In genomic region chr5:156359452-156359851, GRCh38 we compare ENCODE assay signal across 16 cellular contexts. TPM values are rescaled to one million over a fixed set of nuclear protein-coding genes. Genes with fewer than 3 reads are reported as not detected.
DNase-seq lines count a peak whose midpoint lies in the region; ATAC-seq and TF ChIP-seq lines count a peak whose summit lies in the region.
"Had no signal": no experiment of that assay in that cellular context is flagged by ENCODE, and none has a peak within 500 bp of the region (broad histone marks: within the 10 kb centered on the region; RNA-seq: fewer than 3 reads in every experiment).

No MANE protein-coding gene starts in this region.

- H3K9ac ChIP-seq in fibroblast of lung (ENCODE audit: insufficient read depth, low read length), result no peak overlapping the region
- H3K9ac ChIP-seq: parathyroid adenoma had no signal

- H3K4me1 ChIP-seq in fibroblast of lung (ENCODE audit: control insufficient read depth, extremely low read depth, insufficient read depth, low read length), result peaks cover 3% of the 10 kb centered on the region
- H3K4me1 ChIP-seq: parathyroid adenoma had no signal

- no peak overlapping the region for H3K27ac ChIP-seq in fibroblast of lung (ENCODE audit: insufficient read depth, low read length)
- H3K27ac ChIP-seq: parathyroid adenoma had no signal

- H3K4me3 ChIP-seq in AG04449 (ENCODE audit: low read depth, low read length) (no peak overlapping the region), fibroblast of lung (replicated peaks in 1 of 4; ENCODE audit: control extremely low read depth in 1 of 4, insufficient read depth in 1 of 4, low read depth in 3 of 4, low read length in 4 of 4) (no peak overlapping the region)
- H3K4me3 ChIP-seq: dorsolateral prefrontal cortex had no signal

- no peaks in the 10 kb centered on the region for H3K27me3 ChIP-seq in fibroblast of lung (ENCODE audit: control insufficient read depth, insufficient read depth, low read length)
- H3K27me3 ChIP-seq: dorsolateral prefrontal cortex had no signal

- H3K36me3 ChIP-seq in fibroblast of lung (ENCODE audit: control insufficient read depth, insufficient read depth, low read length), result no peaks in the 10 kb centered on the region

- H3K79me2 ChIP-seq in fibroblast of lung (ENCODE audit: control insufficient read depth, insufficient read depth, low read length), result no peaks in the 10 kb centered on the region

- H3K4me2 ChIP-seq in fibroblast of lung (ENCODE audit: extremely low read depth, insufficient read depth, low read length), result no peak overlapping the region

- no peaks in the 10 kb centered on the region for H4K20me1 ChIP-seq in fibroblast of lung (ENCODE audit: control insufficient read depth, extremely low read depth, insufficient read depth, low read length)

- POLR2A ChIA-PET in AG04449 (lab: Yijun Ruan, JAX), result interaction anchor here (0.6 to 1.4 kb wide), 7 partner anchors 8 to 264 kb away, joined by 3 to 6 read pairs (median 3); partner anchors contain the start of gene SGCD

- no peak overlapping the region for H2AFZ ChIP-seq in fibroblast of lung (ENCODE audit: low read length)
- H2AFZ ChIP-seq: parathyroid adenoma had no signal

- CTCF ChIA-PET in AG04449 (lab: Yijun Ruan, JAX), result interaction anchor here (1.4 kb wide), 1 partner anchor 416 kb away, joined by 6 read pairs; no protein-coding TSS in a partner anchor

- TF ChIP-seq CTCF in AG04449 (IDR thresholded peaks at IDR 0.05; ENCODE audit: insufficient read depth, low read length, missing control alignments) (no peak), fibroblast of lung (conservative IDR thresholded peaks at IDR 0.05 in 1 of 2, IDR thresholded peaks at IDR 0.05 in 1 of 2; ENCODE audit: low read depth in 1 of 2, low read length in 2 of 2) (no peak)

- no peaks in the 10 kb centered on the region for H3K9me3 ChIP-seq in fibroblast of lung (ENCODE audit: control insufficient read depth, insufficient read depth, low read depth, low read length)

- peak; percentile 95 for DNase-seq in AG04449 (ENCODE audit: low read depth, low spot score)
- peak; percentile 70 to 90 for DNase-seq in fibroblast of lung (ENCODE audit: low read depth in 2 of 2)
- no peak for DNase-seq in activated CD4-positive, alpha-beta T cell treated with anti-CD3 and anti-CD28 coated beads, Interleukin-2, amount 50 U/mL, for 4 hours
- no peak for DNase-seq in amygdala (lab: John Stamatoyannopoulos, UW)
- no peak for DNase-seq in germinal center (ENCODE audit: low spot score)
- DNase-seq: activated CD8-positive, alpha-beta memory T cell treated with anti-CD3 and anti-CD28 coated beads for 24 hours; activated naive CD8-positive, alpha-beta T cell treated with anti-CD3 and anti-CD28 coated beads for 36 hours; dorsolateral prefrontal cortex; NCI-H1417 treated with DMSO at 0.1 percent for 48 hours; stimulated activated CD4-positive, alpha-beta T cell treated with anti-CD3 and anti-CD28 coated beads, Interleukin-4, amount 100 ng/mL, for 24 hours had no signal

- ATAC-seq in GM19455 (IDR thresholded peaks at IDR 0.05; ENCODE audit: unreplicated experiment), result peak; percentile 55
- ATAC-seq in HG03575 (IDR thresholded peaks at IDR 0.05; ENCODE audit: extremely low read depth, insufficient number of reproducible peaks, low FRiP score, unreplicated experiment), result peak; percentile 53
- ATAC-seq in HG03095 (IDR thresholded peaks at IDR 0.05; ENCODE audit: unreplicated experiment), result no peak
- ATAC-seq: HCT116 had no signal

RNA-seq across cellular contexts. Expression of gene SGCD, which starts 32.5 kb away (rescaled TPM):
- 21.1 and 67.5 TPM in 2 replicates for total RNA-seq in fibroblast of lung
- 13.3 and 18.4 TPM in 2 replicates for polyA plus RNA-seq in fibroblast of lung
- 8.9 and 12.0 TPM in 2 replicates for polyA plus RNA-seq in fibroblast of lung (2012)
- 2.5 and 3.1 TPM in 2 replicates for polyA minus RNA-seq in fibroblast of lung (ENCODE audit: low replicate concordance)
- total RNA-seq: activated naive CD8-positive, alpha-beta T cell treated with anti-CD3 and anti-CD28 coated beads for 36 hours; T-helper 1 cell treated with Interleukin-12 subunit alpha and Interleukin-12 subunit beta and Interleukin-4 antibody, amounts not matched to agents 30 ng/mL and 1 ng/mL, for 36 hours had no signal

Comparison
In these comparisons a context has a peak if more than half of its experiments do, and no peak if none do; other contexts are left out.
1. DNase-seq: peak in AG04449 (single experiment) and fibroblast of lung (2 of 2); none in activated CD4-positive, alpha-beta T cell treated with anti-CD3 and anti-CD28 coated beads, Interleukin-2, amount 50 U/mL, for 4 hours (0 of 2), amygdala (0 of 56) and germinal center (single experiment).